In the genomic region with DNA sequence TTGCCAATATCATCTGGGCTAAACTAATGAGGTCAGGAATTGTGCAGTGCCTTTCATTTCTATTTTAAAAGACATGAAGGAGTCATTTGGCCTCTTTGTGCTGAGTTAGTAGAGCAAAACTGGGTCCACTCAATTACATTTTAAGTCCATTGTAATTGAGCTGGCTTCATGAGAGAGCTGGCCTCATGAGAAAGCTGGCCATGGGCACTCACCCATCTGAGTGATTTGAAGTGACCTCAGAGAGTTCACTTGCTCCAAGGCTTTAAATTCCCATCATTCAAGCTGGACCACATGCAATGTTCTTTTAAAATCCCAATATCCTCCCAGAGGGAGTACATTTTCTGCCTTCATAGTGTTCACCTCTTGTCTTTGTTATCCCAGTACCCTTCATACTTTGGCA, we compare ENCODE assay signal across 19 cellular contexts.
"Had no signal": no experiment of that assay in that cellular context is flagged by ENCODE, and none has a peak within 500 bp of the region (broad histone marks: within the 10 kb centered on the region; RNA-seq: fewer than 3 reads in every experiment).

No MANE protein-coding gene starts in this region.

- H3K9me3 ChIP-seq: SK-N-SH had no signal

- DNase-seq: Kasumi-1, MM.1S, NCI-H1092 treated with DMSO at 0.1 percent for 48 hours, NCI-H1436, NCI-H187 treated with DMSO at 0.1 percent for 48 hours, NCI-H2029 treated with DMSO at 0.1 percent for 48 hours, NCI-H2171 treated with DMSO at 0.1 percent for 48 hours, NCI-H345, NCI-H446 treated with DMSO at 0.1 percent for 48 hours, NCI-H510A treated with DMSO at 0.1 percent for 48 hours, NCI-H526, NCI-H82, Right ventricle myocardium superior, RPMI8226, SIG-M5, SK-N-SH had no signal

- H3K9ac ChIP-seq: KMS-11, SK-N-SH had no signal

- H3K4me2 ChIP-seq: KMS-11, SK-N-SH had no signal

- H3K27ac ChIP-seq: HL-60, KMS-11 had no signal

- H3K4me3 ChIP-seq: K562 had no signal
